In genomic region chr2:850429-850828, GRCh38 we compare ENCODE assay signal across 19 cellular contexts.
"Had no signal": no experiment of that assay in that cellular context is flagged by ENCODE, and none has a peak within 500 bp of the region (broad histone marks: within the 10 kb centered on the region; RNA-seq: fewer than 3 reads in every experiment).

No MANE protein-coding gene starts in this region.

- H3K27ac ChIP-seq: heart right ventricle, uterus had no signal

- H3K9me3 ChIP-seq: heart right ventricle, uterus had no signal

- H3K4me3 ChIP-seq: heart right ventricle, uterus had no signal

- H3K4me1 ChIP-seq: uterus had no signal

- DNase-seq: activated CD8-positive, alpha-beta memory T cell treated with anti-CD3 and anti-CD28 coated beads for 24 hours; activated CD8-positive, alpha-beta memory T cell treated with anti-CD3 and anti-CD28 coated beads, Interleukin-2, amount 50 U/mL, for 48 hours; activated effector memory CD4-positive, alpha-beta T cell treated with Interleukin-2 at 50 U/mL for 16 hours; activated naive CD4-positive, alpha-beta T cell treated with anti-CD3 and anti-CD28 coated beads for 36 hours; activated naive CD8-positive, alpha-beta T cell treated with anti-CD3 and anti-CD28 coated beads, Interleukin-2, amount 50 U/mL, for 24 hours; activated T-cell treated with anti-CD3 and anti-CD28 coated beads, Interleukin-2, amount 50 U/mL, for 72 hours; caudate nucleus; effector CD4-positive, alpha-beta T cell; heart right ventricle; left cardiac atrium; midbrain; natural killer cell; retina; stimulated activated CD4-positive, alpha-beta T cell treated with anti-CD3 and anti-CD28 coated beads, Interleukin-2, amount 100 ng/mL, for 48 hours; stimulated activated CD8-positive, alpha-beta memory T cell treated with anti-CD3 and anti-CD28 coated beads, Interleukin-4, amount 100 ng/mL, for 48 hours; stimulated activated naive B cell treated with anti-CD40 and anti-IgM and Interleukin-4, amounts not matched to agents 10 μg/mL and 1 μg/mL and 100 μg/mL, for 72 hours; trophoblast cell; uterus had no signal

- H3K27me3 ChIP-seq: uterus had no signal

- H3K36me3 ChIP-seq: heart right ventricle, uterus had no signal

- ATAC-seq: activated naive CD8-positive, alpha-beta T cell treated with anti-CD3 and anti-CD28 coated beads, Interleukin-2, amount 50 U/mL, for 24 hours; activated T-cell treated with anti-CD3 and anti-CD28 coated beads, Interleukin-2, amount 50 U/mL, for 72 hours; heart right ventricle; left cardiac atrium; stimulated activated naive B cell treated with anti-CD40 and anti-IgM and Interleukin-4, amounts not matched to agents 10 μg/mL and 1 μg/mL and 100 μg/mL, for 72 hours had no signal

- FAIRE-seq: endometrium had no signal
